In the genomic region with DNA sequence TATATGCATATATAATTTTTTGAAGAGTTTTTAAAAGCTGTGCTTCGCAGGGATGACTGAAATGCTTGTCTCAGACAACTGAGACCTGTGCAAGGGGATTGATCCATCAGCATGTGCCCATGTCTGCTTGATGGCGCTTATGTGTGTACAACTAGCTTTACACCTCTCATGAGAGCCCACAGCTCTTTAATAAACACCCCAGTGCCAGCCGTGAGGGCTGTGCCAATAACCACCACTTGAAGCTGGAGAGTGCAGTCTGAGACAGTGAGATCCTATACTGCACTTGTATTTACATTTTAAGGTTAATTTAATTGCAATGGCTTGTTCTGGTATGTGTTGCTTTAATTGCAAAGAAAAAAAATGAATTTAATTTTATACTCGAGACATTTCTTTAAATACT, we compare ENCODE assay signal across 1 cellular context.
TF ChIP-seq lines count a peak whose summit lies in the region.

No MANE protein-coding gene starts in this region.

TF ChIP-seq in WTC11, 78 proteins besides CTCF, POLR2A, EP300 and RAD21 (continued from another document):
- TF ChIP-seq, protein P1, sequence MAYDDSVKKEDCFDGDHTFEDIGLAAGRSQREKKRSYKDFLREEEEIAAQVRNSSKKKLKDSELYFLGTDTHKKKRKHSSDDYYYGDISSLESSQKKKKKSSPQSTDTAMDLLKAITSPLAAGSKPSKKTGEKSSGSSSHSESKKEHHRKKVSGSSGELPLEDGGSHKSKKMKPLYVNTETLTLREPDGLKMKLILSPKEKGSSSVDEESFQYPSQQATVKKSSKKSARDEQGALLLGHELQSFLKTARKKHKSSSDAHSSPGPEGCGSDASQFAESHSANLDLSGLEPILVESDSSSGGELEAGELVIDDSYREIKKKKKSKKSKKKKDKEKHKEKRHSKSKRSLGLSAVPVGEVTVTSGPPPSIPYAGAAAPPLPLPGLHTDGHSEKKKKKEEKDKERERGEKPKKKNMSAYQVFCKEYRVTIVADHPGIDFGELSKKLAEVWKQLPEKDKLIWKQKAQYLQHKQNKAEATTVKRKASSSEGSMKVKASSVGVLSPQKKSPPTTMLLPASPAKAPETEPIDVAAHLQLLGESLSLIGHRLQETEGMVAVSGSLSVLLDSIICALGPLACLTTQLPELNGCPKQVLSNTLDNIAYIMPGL (CRISPR knock-in tag; IDR thresholded peaks at IDR 0.05): no peak
- TF ChIP-seq ZNF219 (CRISPR knock-in tag; IDR thresholded peaks at IDR 0.05; ENCODE audit: borderline replicate concordance): no peak
